ENCODE assay signal across 1 cellular context in the genomic region with DNA sequence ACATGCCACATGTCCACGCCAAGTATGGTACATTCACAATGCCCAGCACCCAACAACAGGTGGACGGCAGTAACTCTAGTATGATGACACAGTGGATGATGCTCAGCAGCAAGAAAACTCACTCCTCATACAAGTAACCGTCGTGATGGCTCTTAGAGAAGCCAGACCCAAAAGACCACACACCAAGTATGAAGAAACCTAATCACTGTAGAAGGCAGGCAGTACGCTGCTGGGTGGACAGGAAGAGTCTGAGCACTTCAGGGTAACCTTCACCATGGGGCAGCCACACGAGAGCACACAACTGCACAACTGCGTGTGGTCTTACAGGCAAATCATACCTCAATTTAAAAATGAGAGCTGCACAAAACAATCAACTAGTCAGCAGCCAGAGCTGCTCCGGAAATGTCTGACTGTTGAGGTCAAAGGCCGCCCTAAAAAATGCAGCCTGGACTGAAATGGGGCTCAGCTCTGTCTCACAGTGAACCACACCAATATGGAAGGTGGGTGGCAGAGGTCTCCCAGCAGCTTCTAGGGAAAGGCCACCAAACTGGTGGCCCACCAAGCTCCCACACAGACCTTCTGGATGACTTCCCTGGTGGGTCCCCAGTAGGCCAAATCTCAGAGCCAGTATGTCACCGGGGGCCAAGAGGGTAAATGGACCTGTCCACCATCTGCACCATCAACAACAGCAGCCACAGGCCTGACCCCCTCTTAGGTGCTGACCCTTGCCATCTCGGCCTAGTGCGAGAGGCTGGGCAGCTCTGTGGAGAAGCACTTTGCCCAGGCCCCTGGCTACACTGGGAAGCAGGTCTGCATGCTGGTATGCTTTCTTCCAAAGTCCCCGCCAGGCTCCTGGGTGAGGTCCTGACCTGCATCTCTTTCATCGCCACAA.
TF ChIP-seq lines count a peak whose summit lies in the region.

No MANE protein-coding gene starts in this region.

TF ChIP-seq in GM23338, 12 proteins besides CTCF, POLR2A, EP300 and RAD21:
- TF ChIP-seq ZNF114 (CRISPR knock-in tag; IDR thresholded peaks at IDR 0.05) = no peak
- TF ChIP-seq, protein P1, sequence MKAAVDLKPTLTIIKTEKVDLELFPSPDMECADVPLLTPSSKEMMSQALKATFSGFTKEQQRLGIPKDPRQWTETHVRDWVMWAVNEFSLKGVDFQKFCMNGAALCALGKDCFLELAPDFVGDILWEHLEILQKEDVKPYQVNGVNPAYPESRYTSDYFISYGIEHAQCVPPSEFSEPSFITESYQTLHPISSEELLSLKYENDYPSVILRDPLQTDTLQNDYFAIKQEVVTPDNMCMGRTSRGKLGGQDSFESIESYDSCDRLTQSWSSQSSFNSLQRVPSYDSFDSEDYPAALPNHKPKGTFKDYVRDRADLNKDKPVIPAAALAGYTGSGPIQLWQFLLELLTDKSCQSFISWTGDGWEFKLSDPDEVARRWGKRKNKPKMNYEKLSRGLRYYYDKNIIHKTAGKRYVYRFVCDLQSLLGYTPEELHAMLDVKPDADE (IDR thresholded peaks at IDR 0.05) = no peak
- no peak for TF ChIP-seq JUNB (IDR thresholded peaks at IDR 0.05; ENCODE audit: unreplicated experiment)
- no peak for TF ChIP-seq EZH2 (IDR thresholded peaks at IDR 0.05; ENCODE audit: low read depth, unreplicated experiment)
- TF ChIP-seq CREB1 (CRISPR knock-in tag; IDR thresholded peaks at IDR 0.05; ENCODE audit: low read depth) = no peak
- TF ChIP-seq, protein P2, sequence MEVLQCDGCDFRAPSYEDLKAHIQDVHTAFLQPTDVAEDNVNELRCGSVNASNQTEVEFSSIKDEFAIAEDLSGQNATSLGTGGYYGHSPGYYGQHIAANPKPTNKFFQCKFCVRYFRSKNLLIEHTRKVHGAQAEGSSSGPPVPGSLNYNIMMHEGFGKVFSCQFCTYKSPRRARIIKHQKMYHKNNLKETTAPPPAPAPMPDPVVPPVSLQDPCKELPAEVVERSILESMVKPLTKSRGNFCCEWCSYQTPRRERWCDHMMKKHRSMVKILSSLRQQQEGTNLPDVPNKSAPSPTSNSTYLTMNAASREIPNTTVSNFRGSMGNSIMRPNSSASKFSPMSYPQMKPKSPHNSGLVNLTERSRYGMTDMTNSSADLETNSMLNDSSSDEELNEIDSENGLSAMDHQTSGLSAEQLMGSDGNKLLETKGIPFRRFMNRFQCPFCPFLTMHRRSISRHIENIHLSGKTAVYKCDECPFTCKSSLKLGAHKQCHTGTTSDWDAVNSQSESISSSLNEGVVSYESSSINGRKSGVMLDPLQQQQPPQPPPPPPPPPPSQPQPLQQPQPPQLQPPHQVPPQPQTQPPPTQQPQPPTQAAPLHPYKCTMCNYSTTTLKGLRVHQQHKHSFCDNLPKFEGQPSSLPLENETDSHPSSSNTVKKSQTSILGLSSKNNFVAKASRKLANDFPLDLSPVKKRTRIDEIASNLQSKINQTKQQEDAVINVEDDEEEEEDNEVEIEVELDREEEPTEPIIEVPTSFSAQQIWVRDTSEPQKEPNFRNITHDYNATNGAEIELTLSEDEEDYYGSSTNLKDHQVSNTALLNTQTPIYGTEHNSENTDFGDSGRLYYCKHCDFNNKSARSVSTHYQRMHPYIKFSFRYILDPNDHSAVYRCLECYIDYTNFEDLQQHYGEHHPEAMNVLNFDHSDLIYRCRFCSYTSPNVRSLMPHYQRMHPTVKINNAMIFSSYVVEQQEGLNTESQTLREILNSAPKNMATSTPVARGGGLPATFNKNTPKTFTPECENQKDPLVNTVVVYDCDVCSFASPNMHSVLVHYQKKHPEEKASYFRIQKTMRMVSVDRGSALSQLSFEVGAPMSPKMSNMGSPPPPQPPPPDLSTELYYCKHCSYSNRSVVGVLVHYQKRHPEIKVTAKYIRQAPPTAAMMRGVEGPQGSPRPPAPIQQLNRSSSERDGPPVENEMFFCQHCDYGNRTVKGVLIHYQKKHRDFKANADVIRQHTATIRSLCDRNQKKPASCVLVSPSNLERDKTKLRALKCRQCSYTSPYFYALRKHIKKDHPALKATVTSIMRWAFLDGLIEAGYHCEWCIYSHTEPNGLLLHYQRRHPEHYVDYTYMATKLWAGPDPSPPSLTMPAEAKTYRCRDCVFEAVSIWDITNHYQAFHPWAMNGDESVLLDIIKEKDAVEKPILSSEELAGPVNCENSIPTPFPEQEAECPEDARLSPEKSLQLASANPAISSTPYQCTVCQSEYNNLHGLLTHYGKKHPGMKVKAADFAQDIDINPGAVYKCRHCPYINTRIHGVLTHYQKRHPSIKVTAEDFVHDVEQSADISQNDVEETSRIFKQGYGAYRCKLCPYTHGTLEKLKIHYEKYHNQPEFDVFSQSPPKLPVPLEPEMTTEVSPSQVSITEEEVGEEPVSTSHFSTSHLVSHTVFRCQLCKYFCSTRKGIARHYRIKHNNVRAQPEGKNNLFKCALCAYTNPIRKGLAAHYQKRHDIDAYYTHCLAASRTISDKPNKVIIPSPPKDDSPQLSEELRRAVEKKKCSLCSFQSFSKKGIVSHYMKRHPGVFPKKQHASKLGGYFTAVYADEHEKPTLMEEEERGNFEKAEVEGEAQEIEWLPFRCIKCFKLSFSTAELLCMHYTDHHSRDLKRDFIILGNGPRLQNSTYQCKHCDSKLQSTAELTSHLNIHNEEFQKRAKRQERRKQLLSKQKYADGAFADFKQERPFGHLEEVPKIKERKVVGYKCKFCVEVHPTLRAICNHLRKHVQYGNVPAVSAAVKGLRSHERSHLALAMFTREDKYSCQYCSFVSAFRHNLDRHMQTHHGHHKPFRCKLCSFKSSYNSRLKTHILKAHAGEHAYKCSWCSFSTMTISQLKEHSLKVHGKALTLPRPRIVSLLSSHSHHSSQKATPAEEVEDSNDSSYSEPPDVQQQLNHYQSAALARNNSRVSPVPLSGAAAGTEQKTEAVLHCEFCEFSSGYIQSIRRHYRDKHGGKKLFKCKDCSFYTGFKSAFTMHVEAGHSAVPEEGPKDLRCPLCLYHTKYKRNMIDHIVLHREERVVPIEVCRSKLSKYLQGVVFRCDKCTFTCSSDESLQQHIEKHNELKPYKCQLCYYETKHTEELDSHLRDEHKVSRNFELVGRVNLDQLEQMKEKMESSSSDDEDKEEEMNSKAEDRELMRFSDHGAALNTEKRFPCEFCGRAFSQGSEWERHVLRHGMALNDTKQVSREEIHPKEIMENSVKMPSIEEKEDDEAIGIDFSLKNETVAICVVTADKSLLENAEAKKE (CRISPR knock-in tag; IDR thresholded peaks at IDR 0.05) = no peak
